9 cellular contexts compared by ENCODE assay signal in the genomic region with DNA sequence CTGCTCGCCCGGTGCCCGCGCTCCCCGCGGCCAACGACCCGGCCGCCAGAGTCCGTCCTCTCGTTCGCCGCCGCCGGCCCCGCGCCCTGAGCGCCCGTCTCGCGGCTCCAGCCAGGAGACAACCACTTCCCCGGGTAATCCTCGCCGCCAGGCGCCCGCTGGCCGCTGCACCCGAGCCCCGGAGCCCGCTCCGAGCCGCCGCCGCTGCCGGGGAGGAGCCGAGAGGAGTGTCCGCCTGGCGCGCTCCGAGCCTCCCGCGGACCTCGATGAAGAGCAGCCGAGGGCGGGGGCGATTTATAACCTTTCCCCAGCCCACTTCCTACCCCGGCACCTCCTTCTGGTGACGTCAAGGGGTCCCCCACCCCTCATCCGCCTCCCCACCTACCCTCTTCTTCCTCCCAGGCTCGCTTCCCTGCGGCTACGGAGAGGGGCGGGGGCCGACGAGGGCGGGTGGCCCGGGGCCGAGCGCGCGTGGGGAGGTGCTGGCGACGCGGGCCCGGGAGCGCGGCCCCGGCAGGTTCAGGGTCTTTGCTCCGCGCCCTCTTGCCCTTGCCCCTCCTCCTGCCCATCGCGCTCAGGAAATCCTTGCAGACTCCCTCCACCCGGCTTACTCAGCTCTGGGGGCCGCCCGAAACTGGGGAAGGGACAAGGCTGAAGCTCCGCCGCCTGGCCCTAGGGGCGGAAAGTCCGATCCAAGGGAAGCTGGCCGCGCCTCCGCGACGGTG. TPM values are rescaled to one million over a fixed set of nuclear protein-coding genes. Genes with fewer than 3 reads are reported as not detected.
DNase-seq lines count a peak whose midpoint lies in the region; ATAC-seq, FAIRE-seq and TF ChIP-seq lines count a peak whose summit lies in the region.
"Had no signal": no experiment of that assay in that cellular context is flagged by ENCODE, and none has a peak within 500 bp of the region (broad histone marks: within the 10 kb centered on the region; RNA-seq: fewer than 3 reads in every experiment).

A gene with protein sequence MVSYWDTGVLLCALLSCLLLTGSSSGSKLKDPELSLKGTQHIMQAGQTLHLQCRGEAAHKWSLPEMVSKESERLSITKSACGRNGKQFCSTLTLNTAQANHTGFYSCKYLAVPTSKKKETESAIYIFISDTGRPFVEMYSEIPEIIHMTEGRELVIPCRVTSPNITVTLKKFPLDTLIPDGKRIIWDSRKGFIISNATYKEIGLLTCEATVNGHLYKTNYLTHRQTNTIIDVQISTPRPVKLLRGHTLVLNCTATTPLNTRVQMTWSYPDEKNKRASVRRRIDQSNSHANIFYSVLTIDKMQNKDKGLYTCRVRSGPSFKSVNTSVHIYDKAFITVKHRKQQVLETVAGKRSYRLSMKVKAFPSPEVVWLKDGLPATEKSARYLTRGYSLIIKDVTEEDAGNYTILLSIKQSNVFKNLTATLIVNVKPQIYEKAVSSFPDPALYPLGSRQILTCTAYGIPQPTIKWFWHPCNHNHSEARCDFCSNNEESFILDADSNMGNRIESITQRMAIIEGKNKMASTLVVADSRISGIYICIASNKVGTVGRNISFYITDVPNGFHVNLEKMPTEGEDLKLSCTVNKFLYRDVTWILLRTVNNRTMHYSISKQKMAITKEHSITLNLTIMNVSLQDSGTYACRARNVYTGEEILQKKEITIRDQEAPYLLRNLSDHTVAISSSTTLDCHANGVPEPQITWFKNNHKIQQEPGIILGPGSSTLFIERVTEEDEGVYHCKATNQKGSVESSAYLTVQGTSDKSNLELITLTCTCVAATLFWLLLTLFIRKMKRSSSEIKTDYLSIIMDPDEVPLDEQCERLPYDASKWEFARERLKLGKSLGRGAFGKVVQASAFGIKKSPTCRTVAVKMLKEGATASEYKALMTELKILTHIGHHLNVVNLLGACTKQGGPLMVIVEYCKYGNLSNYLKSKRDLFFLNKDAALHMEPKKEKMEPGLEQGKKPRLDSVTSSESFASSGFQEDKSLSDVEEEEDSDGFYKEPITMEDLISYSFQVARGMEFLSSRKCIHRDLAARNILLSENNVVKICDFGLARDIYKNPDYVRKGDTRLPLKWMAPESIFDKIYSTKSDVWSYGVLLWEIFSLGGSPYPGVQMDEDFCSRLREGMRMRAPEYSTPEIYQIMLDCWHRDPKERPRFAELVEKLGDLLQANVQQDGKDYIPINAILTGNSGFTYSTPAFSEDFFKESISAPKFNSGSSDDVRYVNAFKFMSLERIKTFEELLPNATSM (N-terminal part only) (minus strand): TSS at position 268 of the 725 bp plus-strand sequence. CDS start 285 bp downstream, outside the sequence.

- peak; percentile 9 for FAIRE-seq in GM12891 (lab: Jason Lieb, UNC)
- FAIRE-seq in bronchial epithelial cell (lab: Jason Lieb, UNC) = no peak
- FAIRE-seq: TTC549 had no signal

- TF ChIP-seq POLR2A in GM12891 (IDR thresholded peaks at IDR 0.05; ENCODE audit: low read depth, low read length) = no peak

- no peaks in the 10 kb centered on the region for H3K36me3 ChIP-seq in bronchial epithelial cell (ENCODE audit: control insufficient read depth, insufficient read depth, low read length)

- H3K4me3 ChIP-seq in bronchial epithelial cell (ENCODE audit: low read depth, low read length) = peak within 1 kb of the TSS; percentile 6

- no peak for TF ChIP-seq CTCF in bronchial epithelial cell (IDR thresholded peaks at IDR 0.05; ENCODE audit: insufficient read depth, low read length, severe bottlenecking)

- ATAC-seq in left colon = peak; percentile 56
- ATAC-seq in HG03139 (IDR thresholded peaks at IDR 0.05; ENCODE audit: unreplicated experiment) = no peak
- ATAC-seq in HG02763 (IDR thresholded peaks at IDR 0.05; ENCODE audit: unreplicated experiment) = no peak

- H3K27me3 ChIP-seq in bronchial epithelial cell (ENCODE audit: control insufficient read depth, insufficient read depth, low read length) = peaks cover 40% of the 10 kb centered on the region

- intact Hi-C loops in left colon (cut with DNase I, micrococcal nuclease) = no loop called here

- peak; percentile 25 for DNase-seq in GM12891 (ENCODE audit: insufficient read length, low spot score)
- DNase-seq in NCI-H748 (lab: John Stamatoyannopoulos, UW; ENCODE audit: unreplicated experiment) = peak; percentile 77
- DNase-seq in bronchial epithelial cell (ENCODE audit: low read depth) = no peak
- DNase-seq in left colon = peak in 1 of 2 donors; percentile 16
- peak; percentile 19 to 31 for DNase-seq in stimulated activated CD4-positive, alpha-beta T cell treated with anti-CD3 and anti-CD28 coated beads, Interleukin-1b, Interleukin-23, amount 100 ng/mL, for 4 hours (ENCODE audit: low read depth in 2 of 2)
- no peak for DNase-seq in activated gamma-delta T cell treated with Interleukin-2 at 50 U/mL for 16 hours

TF ChIP-seq in GM12891, 5 proteins besides CTCF, POLR2A, EP300 and RAD21:
- TF ChIP-seq PAX5 (IDR thresholded peaks at IDR 0.05; ENCODE audit: insufficient read depth, low read length, severe bottlenecking) = no peak
- TF ChIP-seq TAF1 (IDR thresholded peaks at IDR 0.05; ENCODE audit: low read depth, low read length) = no peak
TF ChIP-seq in GM12891: peak in this region for 0.

RNA-seq across cellular contexts. Expression of the gene that starts here (rescaled TPM):
- polyA plus RNA-seq in GM12891 (2012; ENCODE audit: low read depth, missing spikeins) = 0.55 TPM
- under 0.01 TPM in 1 of 2 replicates, not detected in the other for total RNA-seq in bronchial epithelial cell
- total RNA-seq in left colon = 1 to 10 TPM; 5.7 to 5.8 TPM

Comparison
In these comparisons a context has a peak if more than half of its experiments do, and no peak if none do; other contexts are left out.
1. DNase-seq: peak in GM12891 (single experiment), NCI-H748 (single experiment) and stimulated activated CD4-positive, alpha-beta T cell treated with anti-CD3 and anti-CD28 coated beads, Interleukin-1b, Interleukin-23, amount 100 ng/mL, for 4 hours (2 of 2); none in bronchial epithelial cell (single experiment) and activated gamma-delta T cell treated with Interleukin-2 at 50 U/mL for 16 hours (single experiment).